Comparison of ENCODE assay signal across 1 cellular context in the genomic region with DNA sequence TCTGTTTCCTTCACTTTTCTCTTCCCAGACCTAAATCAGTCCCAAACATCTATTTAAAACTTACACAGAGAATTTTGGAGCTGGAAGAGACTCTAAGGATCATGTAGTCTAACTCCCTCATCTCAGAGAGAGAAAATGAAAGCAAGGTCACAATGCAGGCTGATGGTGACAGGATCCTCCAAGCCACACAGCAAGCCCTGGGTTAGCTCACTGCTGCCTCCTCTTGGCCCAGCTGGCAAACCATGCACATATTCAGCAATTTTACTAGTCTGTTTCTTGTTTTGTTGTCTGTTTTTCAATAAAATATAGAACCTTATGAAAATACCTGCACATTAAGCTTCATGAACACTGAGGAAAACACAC.
TF ChIP-seq lines count a peak whose summit lies in the region.

No MANE protein-coding gene starts in this region.

TF ChIP-seq in GM12878, 131 proteins besides CTCF, POLR2A, EP300 and RAD21 (continued from another document and continues in another):
- TF ChIP-seq, protein P1, sequence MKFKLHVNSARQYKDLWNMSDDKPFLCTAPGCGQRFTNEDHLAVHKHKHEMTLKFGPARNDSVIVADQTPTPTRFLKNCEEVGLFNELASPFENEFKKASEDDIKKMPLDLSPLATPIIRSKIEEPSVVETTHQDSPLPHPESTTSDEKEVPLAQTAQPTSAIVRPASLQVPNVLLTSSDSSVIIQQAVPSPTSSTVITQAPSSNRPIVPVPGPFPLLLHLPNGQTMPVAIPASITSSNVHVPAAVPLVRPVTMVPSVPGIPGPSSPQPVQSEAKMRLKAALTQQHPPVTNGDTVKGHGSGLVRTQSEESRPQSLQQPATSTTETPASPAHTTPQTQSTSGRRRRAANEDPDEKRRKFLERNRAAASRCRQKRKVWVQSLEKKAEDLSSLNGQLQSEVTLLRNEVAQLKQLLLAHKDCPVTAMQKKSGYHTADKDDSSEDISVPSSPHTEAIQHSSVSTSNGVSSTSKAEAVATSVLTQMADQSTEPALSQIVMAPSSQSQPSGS (IDR thresholded peaks at IDR 0.05; ENCODE audit: low read length), result 0 out of 2 replicates have a peak, but pooled peaks have one; percentile 33
- TF ChIP-seq ZNF207 (IDR thresholded peaks at IDR 0.05; ENCODE audit: borderline replicate concordance) (no peak), CHD4 (IDR thresholded peaks at IDR 0.05) (no peak), FOS (IDR thresholded peaks at IDR 0.05; ENCODE audit: borderline replicate concordance, extremely low read depth, insufficient read length) (no peak), ETV6 (conservative IDR thresholded peaks at IDR 0.05 in 1 of 2, IDR thresholded peaks at IDR 0.05 in 1 of 2; ENCODE audit: borderline replicate concordance in 1 of 2, low read depth in 1 of 2) (no peak), HCFC1 (IDR thresholded peaks at IDR 0.05; ENCODE audit: low read length) (peak; percentile 46; the same call in 1 of the 2 replicates), IKZF1 (conservative IDR thresholded peaks at IDR 0.05) (peak; percentile 44), HDAC2 (IDR thresholded peaks at IDR 0.05) (no peak), CHD1 (IDR thresholded peaks at IDR 0.05; ENCODE audit: low read depth, low read length) (no peak), TCF7 (IDR thresholded peaks at IDR 0.05; ENCODE audit: borderline replicate concordance) (no peak), NR2C2 (IDR thresholded peaks at IDR 0.05; ENCODE audit: borderline replicate concordance, control insufficient read depth, insufficient read length, low read depth) (no peak), ZNF217 (IDR thresholded peaks at IDR 0.05) (no peak), BHLHE40 (IDR thresholded peaks at IDR 0.05; ENCODE audit: borderline replicate concordance in 1 of 2, low read depth in 2 of 2, low read length in 1 of 2) (0 out of 4 replicates have a peak, but pooled peaks of 1 of the 2 experiments have one; percentile 13), KLF5 (IDR thresholded peaks at IDR 0.05; ENCODE audit: partially characterized antibody) (no peak), LARP7 (IDR thresholded peaks at IDR 0.05) (no peak), KDM1A (IDR thresholded peaks at IDR 0.05; ENCODE audit: borderline replicate concordance) (no peak), IRF4 (IDR thresholded peaks at IDR 0.05; ENCODE audit: low read depth, low read length) (peak; percentile 42; the same call in 1 of the 2 replicates), WRNIP1 (IDR thresholded peaks at IDR 0.05; ENCODE audit: borderline replicate concordance, low read depth, low read length) (no peak), CREM (IDR thresholded peaks at IDR 0.05; ENCODE audit: low read depth) (peak; percentile 28; the same call in 1 of the 2 replicates), ATF7 (IDR thresholded peaks at IDR 0.05; ENCODE audit: low read depth) (no peak), TBL1XR1 (IDR thresholded peaks at IDR 0.05; ENCODE audit: low read depth, low read length) (no peak), SMAD1 (IDR thresholded peaks at IDR 0.05; ENCODE audit: low read depth, partially characterized antibody) (no peak), EED (IDR thresholded peaks at IDR 0.05; ENCODE audit: low read depth) (no peak), CHD2 (IDR thresholded peaks at IDR 0.05; ENCODE audit: borderline replicate concordance, low read depth, low read length) (no peak), RBBP5 (conservative IDR thresholded peaks at IDR 0.05) (no peak), TAF1 (IDR thresholded peaks at IDR 0.05; ENCODE audit: borderline replicate concordance, low read depth, low read length) (no peak), SP1 (IDR thresholded peaks at IDR 0.05; ENCODE audit: low read depth, low read length) (peak; percentile 22), HDAC6 (IDR thresholded peaks at IDR 0.05; ENCODE audit: unreplicated experiment) (no peak), MTA2 (IDR thresholded peaks at IDR 0.05; ENCODE audit: low read depth) (no peak), GABPA (IDR thresholded peaks at IDR 0.05; ENCODE audit: low read depth) (no peak), SMAD5 (IDR thresholded peaks at IDR 0.05; ENCODE audit: low read depth) (no peak), RB1 (IDR thresholded peaks at IDR 0.05; ENCODE audit: borderline replicate concordance) (0 out of 2 replicates have a peak, but pooled peaks have one; percentile 37), ZNF622 (IDR thresholded peaks at IDR 0.05) (no peak), YBX1 (IDR thresholded peaks at IDR 0.05) (no peak), TCF12 (IDR thresholded peaks at IDR 0.05; ENCODE audit: low read depth, low read length) (peak; percentile 46; the same call in 1 of the 2 replicates), NRF1 (conservative IDR thresholded peaks at IDR 0.05; ENCODE audit: low read depth, low read length) (no peak), SIX5 (IDR thresholded peaks at IDR 0.05; ENCODE audit: low read depth, low read length, severe bottlenecking) (no peak), SRF (IDR thresholded peaks at IDR 0.05; ENCODE audit: low read depth in 2 of 2, low read length in 2 of 2) (no peak)
- TF ChIP-seq, protein P2, sequence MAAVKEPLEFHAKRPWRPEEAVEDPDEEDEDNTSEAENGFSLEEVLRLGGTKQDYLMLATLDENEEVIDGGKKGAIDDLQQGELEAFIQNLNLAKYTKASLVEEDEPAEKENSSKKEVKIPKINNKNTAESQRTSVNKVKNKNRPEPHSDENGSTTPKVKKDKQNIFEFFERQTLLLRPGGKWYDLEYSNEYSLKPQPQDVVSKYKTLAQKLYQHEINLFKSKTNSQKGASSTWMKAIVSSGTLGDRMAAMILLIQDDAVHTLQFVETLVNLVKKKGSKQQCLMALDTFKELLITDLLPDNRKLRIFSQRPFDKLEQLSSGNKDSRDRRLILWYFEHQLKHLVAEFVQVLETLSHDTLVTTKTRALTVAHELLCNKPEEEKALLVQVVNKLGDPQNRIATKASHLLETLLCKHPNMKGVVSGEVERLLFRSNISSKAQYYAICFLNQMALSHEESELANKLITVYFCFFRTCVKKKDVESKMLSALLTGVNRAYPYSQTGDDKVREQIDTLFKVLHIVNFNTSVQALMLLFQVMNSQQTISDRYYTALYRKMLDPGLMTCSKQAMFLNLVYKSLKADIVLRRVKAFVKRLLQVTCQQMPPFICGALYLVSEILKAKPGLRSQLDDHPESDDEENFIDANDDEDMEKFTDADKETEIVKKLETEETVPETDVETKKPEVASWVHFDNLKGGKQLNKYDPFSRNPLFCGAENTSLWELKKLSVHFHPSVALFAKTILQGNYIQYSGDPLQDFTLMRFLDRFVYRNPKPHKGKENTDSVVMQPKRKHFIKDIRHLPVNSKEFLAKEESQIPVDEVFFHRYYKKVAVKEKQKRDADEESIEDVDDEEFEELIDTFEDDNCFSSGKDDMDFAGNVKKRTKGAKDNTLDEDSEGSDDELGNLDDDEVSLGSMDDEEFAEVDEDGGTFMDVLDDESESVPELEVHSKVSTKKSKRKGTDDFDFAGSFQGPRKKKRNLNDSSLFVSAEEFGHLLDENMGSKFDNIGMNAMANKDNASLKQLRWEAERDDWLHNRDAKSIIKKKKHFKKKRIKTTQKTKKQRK (IDR thresholded peaks at IDR 0.05; ENCODE audit: low read depth, low read length), result no peak
- TF ChIP-seq, protein P3, sequence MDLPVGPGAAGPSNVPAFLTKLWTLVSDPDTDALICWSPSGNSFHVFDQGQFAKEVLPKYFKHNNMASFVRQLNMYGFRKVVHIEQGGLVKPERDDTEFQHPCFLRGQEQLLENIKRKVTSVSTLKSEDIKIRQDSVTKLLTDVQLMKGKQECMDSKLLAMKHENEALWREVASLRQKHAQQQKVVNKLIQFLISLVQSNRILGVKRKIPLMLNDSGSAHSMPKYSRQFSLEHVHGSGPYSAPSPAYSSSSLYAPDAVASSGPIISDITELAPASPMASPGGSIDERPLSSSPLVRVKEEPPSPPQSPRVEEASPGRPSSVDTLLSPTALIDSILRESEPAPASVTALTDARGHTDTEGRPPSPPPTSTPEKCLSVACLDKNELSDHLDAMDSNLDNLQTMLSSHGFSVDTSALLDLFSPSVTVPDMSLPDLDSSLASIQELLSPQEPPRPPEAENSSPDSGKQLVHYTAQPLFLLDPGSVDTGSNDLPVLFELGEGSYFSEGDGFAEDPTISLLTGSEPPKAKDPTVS (IDR thresholded peaks at IDR 0.05; ENCODE audit: low read depth, low read length), result no peak
- TF ChIP-seq, protein P4, sequence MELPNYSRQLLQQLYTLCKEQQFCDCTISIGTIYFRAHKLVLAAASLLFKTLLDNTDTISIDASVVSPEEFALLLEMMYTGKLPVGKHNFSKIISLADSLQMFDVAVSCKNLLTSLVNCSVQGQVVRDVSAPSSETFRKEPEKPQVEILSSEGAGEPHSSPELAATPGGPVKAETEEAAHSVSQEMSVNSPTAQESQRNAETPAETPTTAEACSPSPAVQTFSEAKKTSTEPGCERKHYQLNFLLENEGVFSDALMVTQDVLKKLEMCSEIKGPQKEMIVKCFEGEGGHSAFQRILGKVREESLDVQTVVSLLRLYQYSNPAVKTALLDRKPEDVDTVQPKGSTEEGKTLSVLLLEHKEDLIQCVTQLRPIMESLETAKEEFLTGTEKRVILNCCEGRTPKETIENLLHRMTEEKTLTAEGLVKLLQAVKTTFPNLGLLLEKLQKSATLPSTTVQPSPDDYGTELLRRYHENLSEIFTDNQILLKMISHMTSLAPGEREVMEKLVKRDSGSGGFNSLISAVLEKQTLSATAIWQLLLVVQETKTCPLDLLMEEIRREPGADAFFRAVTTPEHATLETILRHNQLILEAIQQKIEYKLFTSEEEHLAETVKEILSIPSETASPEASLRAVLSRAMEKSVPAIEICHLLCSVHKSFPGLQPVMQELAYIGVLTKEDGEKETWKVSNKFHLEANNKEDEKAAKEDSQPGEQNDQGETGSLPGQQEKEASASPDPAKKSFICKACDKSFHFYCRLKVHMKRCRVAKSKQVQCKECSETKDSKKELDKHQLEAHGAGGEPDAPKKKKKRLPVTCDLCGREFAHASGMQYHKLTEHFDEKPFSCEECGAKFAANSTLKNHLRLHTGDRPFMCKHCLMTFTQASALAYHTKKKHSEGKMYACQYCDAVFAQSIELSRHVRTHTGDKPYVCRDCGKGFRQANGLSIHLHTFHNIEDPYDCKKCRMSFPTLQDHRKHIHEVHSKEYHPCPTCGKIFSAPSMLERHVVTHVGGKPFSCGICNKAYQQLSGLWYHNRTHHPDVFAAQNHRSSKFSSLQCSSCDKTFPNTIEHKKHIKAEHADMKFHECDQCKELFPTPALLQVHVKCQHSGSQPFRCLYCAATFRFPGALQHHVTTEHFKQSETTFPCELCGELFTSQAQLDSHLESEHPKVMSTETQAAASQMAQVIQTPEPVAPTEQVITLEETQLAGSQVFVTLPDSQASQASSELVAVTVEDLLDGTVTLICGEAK (IDR thresholded peaks at IDR 0.05; ENCODE audit: borderline replicate concordance), result no peak
- TF ChIP-seq, protein P5, sequence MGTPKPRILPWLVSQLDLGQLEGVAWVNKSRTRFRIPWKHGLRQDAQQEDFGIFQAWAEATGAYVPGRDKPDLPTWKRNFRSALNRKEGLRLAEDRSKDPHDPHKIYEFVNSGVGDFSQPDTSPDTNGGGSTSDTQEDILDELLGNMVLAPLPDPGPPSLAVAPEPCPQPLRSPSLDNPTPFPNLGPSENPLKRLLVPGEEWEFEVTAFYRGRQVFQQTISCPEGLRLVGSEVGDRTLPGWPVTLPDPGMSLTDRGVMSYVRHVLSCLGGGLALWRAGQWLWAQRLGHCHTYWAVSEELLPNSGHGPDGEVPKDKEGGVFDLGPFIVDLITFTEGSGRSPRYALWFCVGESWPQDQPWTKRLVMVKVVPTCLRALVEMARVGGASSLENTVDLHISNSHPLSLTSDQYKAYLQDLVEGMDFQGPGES (IDR thresholded peaks at IDR 0.05), result no peak
- TF ChIP-seq, protein P6, sequence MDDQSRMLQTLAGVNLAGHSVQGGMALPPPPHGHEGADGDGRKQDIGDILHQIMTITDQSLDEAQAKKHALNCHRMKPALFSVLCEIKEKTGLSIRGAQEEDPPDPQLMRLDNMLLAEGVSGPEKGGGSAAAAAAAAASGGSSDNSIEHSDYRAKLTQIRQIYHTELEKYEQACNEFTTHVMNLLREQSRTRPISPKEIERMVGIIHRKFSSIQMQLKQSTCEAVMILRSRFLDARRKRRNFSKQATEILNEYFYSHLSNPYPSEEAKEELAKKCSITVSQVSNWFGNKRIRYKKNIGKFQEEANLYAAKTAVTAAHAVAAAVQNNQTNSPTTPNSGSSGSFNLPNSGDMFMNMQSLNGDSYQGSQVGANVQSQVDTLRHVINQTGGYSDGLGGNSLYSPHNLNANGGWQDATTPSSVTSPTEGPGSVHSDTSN (IDR thresholded peaks at IDR 0.05; ENCODE audit: insufficient replicate concordance, low read depth, low read length), result no peak
- TF ChIP-seq, protein P7, sequence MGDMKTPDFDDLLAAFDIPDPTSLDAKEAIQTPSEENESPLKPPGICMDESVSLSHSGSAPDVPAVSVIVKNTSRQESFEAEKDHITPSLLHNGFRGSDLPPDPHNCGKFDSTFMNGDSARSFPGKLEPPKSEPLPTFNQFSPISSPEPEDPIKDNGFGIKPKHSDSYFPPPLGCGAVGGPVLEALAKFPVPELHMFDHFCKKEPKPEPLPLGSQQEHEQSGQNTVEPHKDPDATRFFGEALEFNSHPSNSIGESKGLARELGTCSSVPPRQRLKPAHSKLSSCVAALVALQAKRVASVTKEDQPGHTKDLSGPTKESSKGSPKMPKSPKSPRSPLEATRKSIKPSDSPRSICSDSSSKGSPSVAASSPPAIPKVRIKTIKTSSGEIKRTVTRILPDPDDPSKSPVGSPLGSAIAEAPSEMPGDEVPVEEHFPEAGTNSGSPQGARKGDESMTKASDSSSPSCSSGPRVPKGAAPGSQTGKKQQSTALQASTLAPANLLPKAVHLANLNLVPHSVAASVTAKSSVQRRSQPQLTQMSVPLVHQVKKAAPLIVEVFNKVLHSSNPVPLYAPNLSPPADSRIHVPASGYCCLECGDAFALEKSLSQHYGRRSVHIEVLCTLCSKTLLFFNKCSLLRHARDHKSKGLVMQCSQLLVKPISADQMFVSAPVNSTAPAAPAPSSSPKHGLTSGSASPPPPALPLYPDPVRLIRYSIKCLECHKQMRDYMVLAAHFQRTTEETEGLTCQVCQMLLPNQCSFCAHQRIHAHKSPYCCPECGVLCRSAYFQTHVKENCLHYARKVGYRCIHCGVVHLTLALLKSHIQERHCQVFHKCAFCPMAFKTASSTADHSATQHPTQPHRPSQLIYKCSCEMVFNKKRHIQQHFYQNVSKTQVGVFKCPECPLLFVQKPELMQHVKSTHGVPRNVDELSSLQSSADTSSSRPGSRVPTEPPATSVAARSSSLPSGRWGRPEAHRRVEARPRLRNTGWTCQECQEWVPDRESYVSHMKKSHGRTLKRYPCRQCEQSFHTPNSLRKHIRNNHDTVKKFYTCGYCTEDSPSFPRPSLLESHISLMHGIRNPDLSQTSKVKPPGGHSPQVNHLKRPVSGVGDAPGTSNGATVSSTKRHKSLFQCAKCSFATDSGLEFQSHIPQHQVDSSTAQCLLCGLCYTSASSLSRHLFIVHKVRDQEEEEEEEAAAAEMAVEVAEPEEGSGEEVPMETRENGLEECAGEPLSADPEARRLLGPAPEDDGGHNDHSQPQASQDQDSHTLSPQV (IDR thresholded peaks at IDR 0.05), result 0 out of 2 replicates have a peak, but pooled peaks have one; percentile 37
- TF ChIP-seq, protein P8, sequence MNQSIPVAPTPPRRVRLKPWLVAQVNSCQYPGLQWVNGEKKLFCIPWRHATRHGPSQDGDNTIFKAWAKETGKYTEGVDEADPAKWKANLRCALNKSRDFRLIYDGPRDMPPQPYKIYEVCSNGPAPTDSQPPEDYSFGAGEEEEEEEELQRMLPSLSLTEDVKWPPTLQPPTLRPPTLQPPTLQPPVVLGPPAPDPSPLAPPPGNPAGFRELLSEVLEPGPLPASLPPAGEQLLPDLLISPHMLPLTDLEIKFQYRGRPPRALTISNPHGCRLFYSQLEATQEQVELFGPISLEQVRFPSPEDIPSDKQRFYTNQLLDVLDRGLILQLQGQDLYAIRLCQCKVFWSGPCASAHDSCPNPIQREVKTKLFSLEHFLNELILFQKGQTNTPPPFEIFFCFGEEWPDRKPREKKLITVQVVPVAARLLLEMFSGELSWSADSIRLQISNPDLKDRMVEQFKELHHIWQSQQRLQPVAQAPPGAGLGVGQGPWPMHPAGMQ (IDR thresholded peaks at IDR 0.05; ENCODE audit: borderline replicate concordance), result no peak
